ENCODE assay signal across 18 cellular contexts in the genomic region with DNA sequence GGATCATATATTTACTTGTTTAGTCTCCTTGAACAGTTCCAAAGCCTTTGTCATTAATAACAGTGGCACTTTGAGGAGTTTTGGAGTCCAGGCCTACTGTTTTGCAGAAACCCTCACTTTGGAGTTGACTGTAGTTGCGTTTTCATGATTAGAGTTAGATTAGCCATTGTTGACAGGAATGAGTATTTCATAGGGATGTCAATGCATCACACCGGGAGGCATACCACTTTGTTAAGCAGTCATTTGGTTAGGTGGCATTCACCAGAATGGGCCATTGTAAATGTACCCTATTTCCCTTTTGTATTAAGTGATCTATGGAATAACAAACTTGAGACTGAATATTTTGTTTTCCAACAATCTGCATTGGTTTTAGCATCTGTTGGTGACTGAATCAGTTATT.
"Had no signal": no experiment of that assay in that cellular context is flagged by ENCODE, and none has a peak within 500 bp of the region (broad histone marks: within the 10 kb centered on the region; RNA-seq: fewer than 3 reads in every experiment).

No MANE protein-coding gene starts in this region.

- H3K9me3 ChIP-seq: colonic mucosa, esophagus muscularis mucosa, left lung, tibial nerve, vagina had no signal

- H3K4me3 ChIP-seq: colonic mucosa, esophagus muscularis mucosa, left lung, tibial nerve, vagina had no signal

- H3K36me3 ChIP-seq: colonic mucosa, esophagus muscularis mucosa, vagina had no signal

- ATAC-seq: left lung; naive thymus-derived CD8-positive, alpha-beta T cell; stimulated activated naive B cell treated with anti-CD40 and anti-IgM and Interleukin-4, amounts not matched to agents 10 μg/mL and 1 μg/mL and 100 μg/mL, for 72 hours had no signal

- H3K9me3 Mint-ChIP-seq: activated CD4-positive, alpha-beta memory T cell treated with anti-CD3 and anti-CD28 coated beads, Interleukin-2, amount 10 ng/mL, durations not matched to agents 7 days and 5 days; naive thymus-derived CD8-positive, alpha-beta T cell; stimulated activated naive B cell treated with anti-CD40 and anti-IgM and Interleukin-4, amounts not matched to agents 10 μg/mL and 1 μg/mL and 100 μg/mL, for 72 hours had no signal

- H3K27me3 ChIP-seq: colonic mucosa, esophagus muscularis mucosa, left lung, tibial nerve, vagina had no signal

- DNase-seq: activated CD4-positive, alpha-beta memory T cell treated with anti-CD3 and anti-CD28 coated beads, Interleukin-2, amount 10 ng/mL, durations not matched to agents 7 days and 5 days; activated CD4-positive, CD25-positive, alpha-beta regulatory T cell treated with anti-CD3 and anti-CD28 coated beads, Interleukin-2, amount 50 U/mL, for 72 hours; activated CD8-positive, alpha-beta memory T cell treated with anti-CD3 and anti-CD28 coated beads, Interleukin-2, amount 50 U/mL, for 4 hours; activated naive CD4-positive, alpha-beta T cell treated with anti-CD3 and anti-CD28 coated beads, Interleukin-2, amount 50 U/mL, for 16 hours; amniotic stem cell; caudate nucleus; colonic mucosa; left lung; mammary epithelial cell; naive thymus-derived CD8-positive, alpha-beta T cell; nucleus accumbens; stimulated activated CD4-positive, alpha-beta T cell treated with anti-CD3 and anti-CD28 coated beads, Interleukin-2, amount 100 ng/mL, for 48 hours; stimulated activated naive B cell treated with anti-CD40 and anti-IgM and Interleukin-4, amounts not matched to agents 10 μg/mL and 1 μg/mL and 100 μg/mL, for 72 hours; substantia nigra; T-helper 9 cell had no signal

- H3K4me3 Mint-ChIP-seq: activated CD4-positive, alpha-beta memory T cell treated with anti-CD3 and anti-CD28 coated beads, Interleukin-2, amount 10 ng/mL, durations not matched to agents 7 days and 5 days; stimulated activated naive B cell treated with anti-CD40 and anti-IgM and Interleukin-4, amounts not matched to agents 10 μg/mL and 1 μg/mL and 100 μg/mL, for 72 hours had no signal

- H3K27ac ChIP-seq: colonic mucosa, esophagus muscularis mucosa, left lung, tibial nerve, vagina had no signal

- H3K27ac Mint-ChIP-seq: activated CD4-positive, alpha-beta memory T cell treated with anti-CD3 and anti-CD28 coated beads, Interleukin-2, amount 10 ng/mL, durations not matched to agents 7 days and 5 days; stimulated activated naive B cell treated with anti-CD40 and anti-IgM and Interleukin-4, amounts not matched to agents 10 μg/mL and 1 μg/mL and 100 μg/mL, for 72 hours had no signal

- H3K27me3 Mint-ChIP-seq: activated CD4-positive, alpha-beta memory T cell treated with anti-CD3 and anti-CD28 coated beads, Interleukin-2, amount 10 ng/mL, durations not matched to agents 7 days and 5 days; naive thymus-derived CD8-positive, alpha-beta T cell; stimulated activated naive B cell treated with anti-CD40 and anti-IgM and Interleukin-4, amounts not matched to agents 10 μg/mL and 1 μg/mL and 100 μg/mL, for 72 hours had no signal
